Comparison of ENCODE assay signal across 8 cellular contexts in the genomic region with DNA sequence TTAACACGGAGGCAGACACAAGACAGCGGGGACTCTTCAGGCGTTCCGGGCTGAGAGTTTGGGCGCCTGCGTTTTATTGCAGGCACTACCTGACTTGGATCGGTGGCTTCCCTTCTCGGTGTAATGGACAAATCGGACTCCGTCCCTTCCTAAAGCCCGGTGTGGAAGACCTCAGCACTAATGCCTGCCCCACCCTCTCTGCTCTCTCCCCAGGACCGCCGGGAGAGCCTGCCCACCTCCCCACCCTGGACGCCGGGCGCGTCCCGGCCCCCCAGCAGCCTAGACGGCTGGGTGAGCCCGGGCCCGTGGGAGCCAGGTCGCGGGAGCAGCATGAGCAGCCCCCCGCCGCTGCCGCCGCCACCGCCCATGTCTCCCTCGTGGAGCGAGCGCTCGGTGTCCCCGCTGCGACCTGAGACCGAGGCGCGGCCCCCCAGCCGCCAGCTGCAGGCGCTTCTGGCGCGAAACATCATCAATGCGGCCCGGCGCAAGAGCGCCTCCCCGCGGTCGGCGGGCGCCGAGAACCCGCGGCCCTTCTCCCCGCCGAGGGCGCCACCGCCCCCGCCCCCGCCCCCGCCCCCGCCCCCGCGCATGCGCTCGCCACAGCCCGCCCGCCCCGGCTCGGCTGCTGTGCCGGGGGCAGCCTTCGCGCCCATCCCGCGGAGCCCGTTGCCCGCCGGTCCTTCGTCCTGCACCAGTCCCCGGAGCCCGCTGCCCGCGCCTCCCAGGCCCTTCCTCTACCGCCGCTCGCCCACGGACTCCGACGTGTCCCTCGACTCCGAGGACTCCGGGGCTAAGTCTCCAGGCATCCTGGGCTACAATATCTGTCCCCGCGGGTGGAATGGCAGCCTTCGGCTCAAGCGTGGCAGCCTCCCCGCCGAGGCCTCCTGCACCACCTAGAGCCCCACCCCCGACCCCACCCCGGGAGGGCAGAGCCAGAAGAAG. TPM values are rescaled to one million over a fixed set of nuclear protein-coding genes. Genes with fewer than 3 reads are reported as not detected.
DNase-seq lines count a peak whose midpoint lies in the region; ATAC-seq and TF ChIP-seq lines count a peak whose summit lies in the region.

No MANE protein-coding gene starts in this region.

- H3K4me1 ChIP-seq in DND-41 (ENCODE audit: insufficient read depth, low read length) (peaks cover 24% of the 10 kb centered on the region), SK-N-SH (ENCODE audit: control insufficient read depth in 1 of 2, insufficient read depth in 2 of 2, low read depth in 1 of 2, low read length in 1 of 2) (peaks cover 9 to 55% of the 10 kb centered on the region in 2 experiments), left ventricle myocardium inferior (peaks cover 84% of the 10 kb centered on the region)

- TF ChIP-seq RAD21 in SK-N-SH (IDR thresholded peaks at IDR 0.05; ENCODE audit: low read length), result peak; percentile 79

- no peaks in the 10 kb centered on the region for H3F3A ChIP-seq in SK-N-SH (replicated peaks; ENCODE audit: insufficient read depth)

- TF ChIP-seq CTCF in DND-41 (IDR thresholded peaks at IDR 0.05; ENCODE audit: borderline replicate concordance, extremely low read depth, low read length, poor library complexity, severe bottlenecking) (peak; percentile 73), SK-N-SH (IDR thresholded peaks at IDR 0.05) (peak; percentile 49), left ventricle myocardium inferior (IDR thresholded peaks at IDR 0.05; ENCODE audit: borderline replicate concordance) (peak; percentile 81)

- H3K4me1 Mint-ChIP-seq in activated naive CD4-positive, alpha-beta T cell treated with anti-CD3 and anti-CD28 coated beads, Interleukin-2, amount 50 U/mL, for 24 hours, result peaks cover 9% of the 10 kb centered on the region

- 31% methylated on average over 42 of the region's 99 CpGs for WGBS in SK-N-SH (ENCODE audit: low lambda C conversion rate)

- POLR2A ChIA-PET in SK-N-SH (lab: Yijun Ruan, JAX), result interaction anchor here (0.6 to 1.5 kb wide), 6 partner anchors 15 to 96 kb away, joined by 3 to 6 read pairs (median 4); no protein-coding TSS in a partner anchor

- H3K79me2 ChIP-seq in DND-41 (ENCODE audit: insufficient read depth, low read length), result no peaks in the 10 kb centered on the region
- H3K79me2 ChIP-seq in SK-N-SH (ENCODE audit: insufficient read depth), result no peaks in the 10 kb centered on the region

- H3K36me3 ChIP-seq in DND-41 (ENCODE audit: insufficient read depth, low read length), result no peaks in the 10 kb centered on the region
- peaks cover 0 to 7% of the 10 kb centered on the region in 2 experiments for H3K36me3 ChIP-seq in SK-N-SH (replicated peaks in 1 of 2; ENCODE audit: control insufficient read depth in 1 of 2, insufficient read depth in 2 of 2, low read length in 1 of 2)
- H3K36me3 ChIP-seq in left ventricle myocardium inferior, result peaks cover 12% of the 10 kb centered on the region

- H4K20me1 ChIP-seq in DND-41 (ENCODE audit: insufficient read depth, low read length), result no peaks in the 10 kb centered on the region
- H4K20me1 ChIP-seq in SK-N-SH (ENCODE audit: insufficient read depth), result no peaks in the 10 kb centered on the region; the same call in 1 of the 2 replicates

- ATAC-seq in DND-41 (ENCODE audit: insufficient read depth, low read depth) (peak; percentile 87), GM21529 (IDR thresholded peaks at IDR 0.05; ENCODE audit: unreplicated experiment) (peak; percentile 70)

- TF ChIP-seq EP300 in SK-N-SH (IDR thresholded peaks at IDR 0.05; ENCODE audit: borderline replicate concordance in 1 of 2, low read depth in 1 of 2, low read length in 1 of 2), result no peak

- H3K9ac ChIP-seq in DND-41 (ENCODE audit: low read depth, low read length), result peak overlapping the region; percentile 75
- peak overlapping the region; percentile 35; the same call in 1 of the 2 replicates for H3K9ac ChIP-seq in SK-N-SH

- H2AFZ ChIP-seq in DND-41 (ENCODE audit: low read depth, low read length) (peak overlapping the region; percentile 99), SK-N-SH (ENCODE audit: low read depth) (peak overlapping the region; percentile 70)

- no peaks in the 10 kb centered on the region for H3K36me3 Mint-ChIP-seq in activated naive CD4-positive, alpha-beta T cell treated with anti-CD3 and anti-CD28 coated beads, Interleukin-2, amount 50 U/mL, for 24 hours

- no peaks in the 10 kb centered on the region for H3K27me3 Mint-ChIP-seq in activated naive CD4-positive, alpha-beta T cell treated with anti-CD3 and anti-CD28 coated beads, Interleukin-2, amount 50 U/mL, for 24 hours

- H3K9me3 ChIP-seq in DND-41 (ENCODE audit: insufficient read depth, low read length, severe bottlenecking) (no peaks in the 10 kb centered on the region), SK-N-SH (no peaks in the 10 kb centered on the region), left ventricle myocardium inferior (replicated peaks) (no peaks in the 10 kb centered on the region)

- CTCF ChIA-PET in SK-N-SH (lab: Yijun Ruan, JAX), result interaction anchor here (0.6 to 12.2 kb wide), 27 partner anchors 11 to 197 kb away, joined by 3 to 160 read pairs (median 5); partner anchors contain the start of gene SMIM3

- H3K4me3 Mint-ChIP-seq in activated naive CD4-positive, alpha-beta T cell treated with anti-CD3 and anti-CD28 coated beads, Interleukin-2, amount 50 U/mL, for 24 hours, result peak overlapping the region; percentile 75

- H3K4me2 ChIP-seq in DND-41 (ENCODE audit: insufficient read depth, low read length) (peak overlapping the region; percentile 97), SK-N-SH (peak overlapping the region; percentile 86)

- no peaks in the 10 kb centered on the region for H3K9me3 Mint-ChIP-seq in activated naive CD4-positive, alpha-beta T cell treated with anti-CD3 and anti-CD28 coated beads, Interleukin-2, amount 50 U/mL, for 24 hours

- intact Hi-C loops in left ventricle myocardium inferior (cut with micrococcal nuclease), result loop anchor here (5.0 kb wide), 2 partner anchors 69 to 94 kb away; no protein-coding TSS in a partner anchor

- H3K27ac ChIP-seq in DND-41 (ENCODE audit: low read length) (peak overlapping the region; percentile 79), SK-N-SH (ENCODE audit: low read depth in 2 of 2, low read length in 1 of 2) (peak overlapping the region in 1 of 2 experiments; percentile 82; a peak in 2 of 4 replicates), left ventricle myocardium inferior (replicated peaks) (peak overlapping the region; percentile 94)

- no peaks in the 10 kb centered on the region for H3K9me2 ChIP-seq in SK-N-SH

- H3K27me3 ChIP-seq in DND-41 (ENCODE audit: insufficient read depth, low read length, poor library complexity), result peaks cover 6% of the 10 kb centered on the region
- no peaks in the 10 kb centered on the region for H3K27me3 ChIP-seq in SK-N-SH (ENCODE audit: insufficient read depth)
- H3K27me3 ChIP-seq in left ventricle myocardium inferior (ENCODE audit: low read depth), result no peaks in the 10 kb centered on the region

- peak overlapping the region; percentile 14 for H3K27ac Mint-ChIP-seq in activated naive CD4-positive, alpha-beta T cell treated with anti-CD3 and anti-CD28 coated beads, Interleukin-2, amount 50 U/mL, for 24 hours

- H3K4me3 ChIP-seq in DND-41 (ENCODE audit: low read depth in 1 of 2, low read length in 2 of 2) (peak overlapping the region; percentile 43 to 84; a peak in 3 of 4 replicates), SK-N-SH (ENCODE audit: low read depth in 2 of 2, low read length in 1 of 2) (peak overlapping the region; percentile 44 to 52), left ventricle myocardium inferior (peak overlapping the region; percentile 71)

- DNase-seq in DND-41 (peak; percentile 88), Kasumi-1 (lab: John Stamatoyannopoulos, UW) (peak; percentile 42 to 51), SK-N-SH (peak; percentile 100), left ventricle myocardium inferior (peak; percentile 77), putamen (ENCODE audit: low spot score) (peak; percentile 62), A172 (ENCODE audit: low spot score) (no peak)

TF ChIP-seq in SK-N-SH, 30 proteins besides CTCF, POLR2A, EP300 and RAD21:
- TF ChIP-seq IRF3 (IDR thresholded peaks at IDR 0.05; ENCODE audit: low read depth, low read length), result no peak
- peak; percentile 25; the same call in 1 of the 2 replicates for TF ChIP-seq TAF1 (IDR thresholded peaks at IDR 0.05; ENCODE audit: borderline replicate concordance, low read depth, low read length)
- peak; percentile 59 for TF ChIP-seq NRF1 (IDR thresholded peaks at IDR 0.05; ENCODE audit: low read depth, low read length)
- peak; percentile 29; the same call in 1 of the 2 replicates for TF ChIP-seq POLR2AphosphoS5 (IDR thresholded peaks at IDR 0.05; ENCODE audit: low read depth, low read length)
- no peak for TF ChIP-seq FOXM1 (IDR thresholded peaks at IDR 0.05; ENCODE audit: low read depth)
- no peak for TF ChIP-seq RXRA (IDR thresholded peaks at IDR 0.05; ENCODE audit: borderline replicate concordance, low read depth)
- no peak for TF ChIP-seq NFIC (IDR thresholded peaks at IDR 0.05; ENCODE audit: borderline replicate concordance)
- TF ChIP-seq SMC3 (IDR thresholded peaks at IDR 0.05; ENCODE audit: low read depth, low read length), result peak; percentile 82
- 0 out of 2 replicates have a peak, but pooled peaks have one; percentile 12 for TF ChIP-seq RCOR1 (IDR thresholded peaks at IDR 0.05; ENCODE audit: low read length)

RNA-seq across cellular contexts. Expression of gene MYOZ3, which starts 4.6 kb away (rescaled TPM):
- 0.26 and 0.41 TPM in 2 replicates for polyA plus RNA-seq in SK-N-SH (2012; rRNA removed)
- polyA plus RNA-seq in SK-N-SH (2012; cell fraction: cytosol; rRNA removed), result 0.31 and 0.35 TPM in 2 replicates
- polyA plus RNA-seq in SK-N-SH (2012; cell fraction: nucleus; rRNA removed), result 0.48 and 0.67 TPM in 2 replicates
- total RNA-seq in left ventricle myocardium inferior, result 6.2 TPM
- 0.07 and 0.45 TPM in 2 replicates for total RNA-seq in A172 (2014; rRNA removed; shearing (Covaris generic))

RNA-seq across cellular contexts. Expression of gene SYNPO, which starts 16.0 kb away (rescaled TPM):
- polyA plus RNA-seq in SK-N-SH (2012; rRNA removed), result 3.0 and 5.1 TPM in 2 replicates
- polyA plus RNA-seq in SK-N-SH (2012; cell fraction: cytosol; rRNA removed), result 3.3 and 4.5 TPM in 2 replicates
- 9.8 and 14.0 TPM in 2 replicates for polyA plus RNA-seq in SK-N-SH (2012; cell fraction: nucleus; rRNA removed)
- total RNA-seq in left ventricle myocardium inferior, result 715 TPM
- 7.2 and 9.0 TPM in 2 replicates for total RNA-seq in A172 (2014; rRNA removed; shearing (Covaris generic))

RNA-seq across cellular contexts. Expression of gene RBM22, which starts 44.4 kb away (rescaled TPM):
- polyA plus RNA-seq in SK-N-SH (2012; rRNA removed), result 30.7 and 41.0 TPM in 2 replicates
- polyA plus RNA-seq in SK-N-SH (2012; cell fraction: cytosol; rRNA removed), result 27.2 and 30.1 TPM in 2 replicates
- polyA plus RNA-seq in SK-N-SH (2012; cell fraction: nucleus; rRNA removed), result 39.9 and 65.8 TPM in 2 replicates
- total RNA-seq in left ventricle myocardium inferior, result 25.2 TPM
- 36.4 and 45.8 TPM in 2 replicates for total RNA-seq in A172 (2014; rRNA removed; shearing (Covaris generic))

Comparison
In these comparisons a context has a peak if more than half of its experiments do, and no peak if none do; other contexts are left out.
1. RNA of gene SYNPO, which starts 16.0 kb away (total RNA-seq): 715 TPM in left ventricle myocardium inferior (single experiment); 7.2 to 9.0 TPM in A172; every median in the first group is over 10 times any median in the second.
2. Peak in every context shown above with its lines, with median percentiles within 50 percentile points of each other: H3K4me3 ChIP-seq and CTCF ChIP-seq.